Comparison of ENCODE assay signal across 21 cellular contexts in genomic region chr9:128266868-128267590, GRCh38. TPM values are rescaled to one million over a fixed set of nuclear protein-coding genes. Genes with fewer than 3 reads are reported as not detected.
A peak's percentile ranks its signal among the peaks of the same experiment; 100 is the strongest.
DNase-seq lines count a peak whose midpoint lies in the region; ATAC-seq, FAIRE-seq and TF ChIP-seq lines count a peak whose summit lies in the region.
"Had no signal": no experiment of that assay in that cellular context is flagged by ENCODE, and none has a peak within 500 bp of the region (broad histone marks: within the 10 kb centered on the region; RNA-seq: fewer than 3 reads in every experiment).

No MANE protein-coding gene starts in this region.

- H3K27ac Mint-ChIP-seq in astrocyte (ENCODE audit: unreplicated experiment): peak overlapping the region; percentile 62
- H3K27ac Mint-ChIP-seq: B cell; CD8-positive, alpha-beta T cell; GM23338; HFFc6 had no signal

- intact Hi-C loops in HepG2 (cut with micrococcal nuclease; ENCODE audit: unreplicated experiment) (no loop called here), right lobe of liver (cut with DNase I) (no loop called here)

- H4K20me1 ChIP-seq in HepG2 (ENCODE audit: insufficient read depth, low read length) (no peaks in the 10 kb centered on the region), astrocyte (ENCODE audit: insufficient read depth, low read length) (peaks cover 51% of the 10 kb centered on the region)

- no peaks in the 10 kb centered on the region for H3K4me1 Mint-ChIP-seq in astrocyte (ENCODE audit: low read depth, unreplicated experiment)
- H3K4me1 Mint-ChIP-seq: B cell, GM23338 had no signal

- H3K79me2 ChIP-seq in HepG2 (ENCODE audit: insufficient read depth, low read length) (no peaks in the 10 kb centered on the region), astrocyte (ENCODE audit: insufficient read depth, low read length) (peaks cover 19% of the 10 kb centered on the region)

- BruUV-seq in HepG2 (replicated peaks; lab: Mats Ljungman, UMichigan): no TSS peak

- no peaks in the 10 kb centered on the region for H3K4me1 ChIP-seq in HepG2 (ENCODE audit: insufficient read depth, low read length)
- H3K4me1 ChIP-seq in right lobe of liver: no peaks in the 10 kb centered on the region
- no peaks in the 10 kb centered on the region for H3K4me1 ChIP-seq in astrocyte (ENCODE audit: insufficient read depth, low read length)
- H3K4me1 ChIP-seq: BLaER1 treated with 17β-estradiol and CSF1 and Interleukin-3, amounts not matched to agents 10 nM and 100 nM had no signal

- H3K4me3 ChIP-seq in HepG2 (replicated peaks in 1 of 3; ENCODE audit: insufficient read depth in 1 of 3, low read depth in 2 of 3, low read length in 3 of 3) (no peak overlapping the region), right lobe of liver (no peak overlapping the region), astrocyte (ENCODE audit: insufficient read depth, low read depth, low read length) (no peak overlapping the region)
- H3K4me3 ChIP-seq: BLaER1 treated with 17β-estradiol and CSF1 and Interleukin-3, amounts not matched to agents 10 nM and 100 nM; GM23338 had no signal

- no peaks in the 10 kb centered on the region for H3K9me3 ChIP-seq in HepG2 (ENCODE audit: low read length)
- no peaks in the 10 kb centered on the region for H3K9me3 ChIP-seq in right lobe of liver
- no peaks in the 10 kb centered on the region for H3K9me3 ChIP-seq in astrocyte (ENCODE audit: insufficient read depth, low read depth, low read length)
- H3K9me3 ChIP-seq: BLaER1 treated with 17β-estradiol and CSF1 and Interleukin-3, amounts not matched to agents 10 nM and 100 nM had no signal

- H3K36me3 ChIP-seq in HepG2 (replicated peaks in 1 of 2; ENCODE audit: control insufficient read depth in 1 of 2, insufficient read depth in 2 of 2, low read length in 2 of 2) (peaks cover 17 to 67% of the 10 kb centered on the region in 2 experiments), right lobe of liver (peaks cover 0 to 35% (median 9%) of the 10 kb centered on the region in 4 donors), astrocyte (ENCODE audit: insufficient read depth, low read length) (peaks cover 50% of the 10 kb centered on the region)

- H3K9ac ChIP-seq in HepG2 (ENCODE audit: insufficient read depth, low read depth, low read length) (no peak overlapping the region), astrocyte (ENCODE audit: low read length) (no peak overlapping the region)
- H3K9ac ChIP-seq: BLaER1 treated with 17β-estradiol and CSF1 and Interleukin-3, amounts not matched to agents 10 nM and 100 nM had no signal

- H3K27me3 Mint-ChIP-seq in astrocyte (ENCODE audit: low read depth, unreplicated experiment): no peaks in the 10 kb centered on the region
- H3K27me3 Mint-ChIP-seq: B cell had no signal

- H2AFZ ChIP-seq in HepG2 (ENCODE audit: low read length) (no peak overlapping the region), astrocyte (ENCODE audit: low read depth, low read length) (no peak overlapping the region)
- H2AFZ ChIP-seq: GM23338 had no signal

- H3K4me2 ChIP-seq in HepG2 (ENCODE audit: low read depth, low read length) (no peak overlapping the region), astrocyte (ENCODE audit: low read length) (no peak overlapping the region)
- H3K4me2 ChIP-seq: BLaER1 treated with 17β-estradiol and CSF1 and Interleukin-3, amounts not matched to agents 10 nM and 100 nM; GM23338 had no signal

- TF ChIP-seq POLR2A in HepG2 (IDR thresholded peaks at IDR 0.05; ENCODE audit: insufficient read depth in 1 of 2, low read depth in 2 of 2, low read length in 2 of 2): no peak
- no peak for TF ChIP-seq POLR2A in right lobe of liver (IDR thresholded peaks at IDR 0.05)
- TF ChIP-seq POLR2A in erythroblast (IDR thresholded peaks at IDR 0.05; ENCODE audit: low read length): peak; percentile 18

- no peaks in the 10 kb centered on the region for H3K27me3 ChIP-seq in HepG2 (ENCODE audit: control insufficient read depth in 1 of 2, insufficient read depth in 2 of 2, low read length in 2 of 2)
- no peaks in the 10 kb centered on the region for H3K27me3 ChIP-seq in right lobe of liver
- H3K27me3 ChIP-seq in astrocyte (ENCODE audit: insufficient read depth, low read length): no peaks in the 10 kb centered on the region
- H3K27me3 ChIP-seq: BLaER1 treated with 17β-estradiol and CSF1 and Interleukin-3, amounts not matched to agents 10 nM and 100 nM had no signal

- H3K36me3 Mint-ChIP-seq in astrocyte (ENCODE audit: low read depth, unreplicated experiment): peaks cover 29% of the 10 kb centered on the region

- no peak for TF ChIP-seq EP300 in HepG2 (IDR thresholded peaks at IDR 0.05; ENCODE audit: low read depth in 2 of 2, low read length in 2 of 2)
- TF ChIP-seq EP300 in HepG2 (CRISPR knock-in tag; IDR thresholded peaks at IDR 0.05; ENCODE audit: borderline replicate concordance): no peak

- no peak for TF ChIP-seq RAD21 in HepG2 (CRISPR knock-in tag; IDR thresholded peaks at IDR 0.05)

- 97% methylated on average over 13 of the region's 15 CpGs for WGBS in HepG2 (ENCODE audit: low lambda C conversion rate)
- 82% methylated on average over 9 of the region's 15 CpGs for WGBS in right lobe of liver (ENCODE audit: insufficient coverage, low coverage, low lambda C conversion rate, missing lambda C conversion rate)

- peaks cover 2% of the 10 kb centered on the region for H3K9me3 Mint-ChIP-seq in astrocyte (ENCODE audit: unreplicated experiment)
- H3K9me3 Mint-ChIP-seq: CD8-positive, alpha-beta T cell; GM23338; HFFc6 had no signal

- TF ChIP-seq CTCF in HepG2 (CRISPR knock-in tag; IDR thresholded peaks at IDR 0.05) (no peak), right lobe of liver (IDR thresholded peaks at IDR 0.05) (no peak), astrocyte (IDR thresholded peaks at IDR 0.05; ENCODE audit: insufficient read depth, low read depth, low read length) (no peak)

- in situ Hi-C loops in HepG2 (cut with HindIII; ENCODE audit: extremely low pct_ligation_motif_present, low pct_unique_long_range_greater_than_20kb): no loop called here

- H3K27ac ChIP-seq in HepG2 (ENCODE audit: extremely low read length, insufficient read depth, low read length): no peak overlapping the region
- H3K27ac ChIP-seq in right lobe of liver: no peak overlapping the region
- no peak overlapping the region for H3K27ac ChIP-seq in astrocyte (ENCODE audit: low read depth, low read length)
- H3K27ac ChIP-seq: BLaER1 treated with 17β-estradiol and CSF1 and Interleukin-3, amounts not matched to agents 10 nM and 100 nM; HL-60 had no signal

- FAIRE-seq in HepG2 (lab: Jason Lieb, UNC) (no peak), astrocyte (lab: Jason Lieb, UNC) (no peak)
- FAIRE-seq: GM12891, GM18507 had no signal

- POLR2A ChIA-PET in HepG2 (lab: Yijun Ruan, JAX): interaction anchor here (1.3 kb wide), 2 partner anchors 9 to 15 kb away, joined by 3 to 4 read pairs; partner anchors contain the start of genes GOLGA2 and SWI5

- ATAC-seq in HepG2: no peak
- ATAC-seq in right lobe of liver: no peak
- ATAC-seq: CD8-positive, alpha-beta T cell; GM23338; HCT116 had no signal

- CTCF ChIA-PET in HepG2 (lab: Yijun Ruan, JAX; ENCODE audit: low intra/inter-chr PET ratio, low total read pairs): no interaction called here

- DNase-seq in HepG2 (ENCODE audit: low spot score): no peak
- no peak for DNase-seq in right lobe of liver
- no peak for DNase-seq in astrocyte (ENCODE audit: low read depth)
- DNase-seq in erythroblast (lab: John Stamatoyannopoulos, UW): no peak
- DNase-seq in DMS79 treated with DMSO at 0.1 percent for 48 hours (lab: John Stamatoyannopoulos, UW): no peak
- DNase-seq in kidney tubule cell (ENCODE audit: low spot score): no peak
- DNase-seq in NCI-H1436 (lab: John Stamatoyannopoulos, UW): no peak
- DNase-seq: Calu3; CD8-positive, alpha-beta T cell; DND-41; EL; H7; HFFc6; IMR-90 had no signal

- no peak overlapping the region for H3K4me3 Mint-ChIP-seq in astrocyte (ENCODE audit: unreplicated experiment)
- H3K4me3 Mint-ChIP-seq: B cell; CD8-positive, alpha-beta T cell; GM23338; HFFc6 had no signal

RNA-seq across cellular contexts. Expression of gene GOLGA2, which starts 8.8 kb away (rescaled TPM):
- total RNA-seq in HepG2 (2016; rRNA removed; fragmentation: Illumina TruSeq; extraction: Trizol): 35.4 and 45.8 TPM in 2 replicates
- 6.4 and 8.4 TPM in 2 replicates for total RNA-seq in HepG2 (2016; cell fraction: cytosol; rRNA removed; fragmentation: Illumina TruSeq; extraction: Trizol; ENCODE audit: low read depth)
- 31.1 and 49.9 TPM in 2 replicates for total RNA-seq in HepG2 (2016; cell fraction: insoluble cytoplasmic fraction; rRNA removed; fragmentation: Illumina TruSeq; extraction: Trizol)
- total RNA-seq in HepG2 (2016; cell fraction: membrane; rRNA removed; fragmentation: Illumina TruSeq; extraction: Trizol): 10.9 and 13.1 TPM in 2 replicates
- 42.8 and 46.0 TPM in 2 replicates for total RNA-seq in HepG2 (2016; cell fraction: nucleus; rRNA removed; fragmentation: Illumina TruSeq; extraction: Trizol)
- 43.0 and 45.3 TPM in 2 replicates for polyA plus RNA-seq in HepG2 (2011; rRNA removed)
- polyA plus RNA-seq in HepG2 (2011; cell fraction: cytosol; rRNA removed): 21.2 and 23.8 TPM in 2 replicates
- 61.8 and 75.6 TPM in 2 replicates for polyA plus RNA-seq in HepG2 (2011; cell fraction: nucleus; rRNA removed)
- polyA plus RNA-seq in HepG2 (2012): 38.1 and 47.2 TPM in 2 replicates
- polyA plus RNA-seq in HepG2 (2016; cell fraction: cytosol; fragmentation: Illumina TruSeq; extraction: Trizol; ENCODE audit: low read depth): 2.0 and 2.7 TPM in 2 replicates
- 30.5 and 39.7 TPM in 2 replicates for polyA plus RNA-seq in HepG2 (2016; cell fraction: insoluble cytoplasmic fraction; fragmentation: Illumina TruSeq; extraction: Trizol; ENCODE audit: low read depth)
- 4.6 and 5.4 TPM in 2 replicates for polyA plus RNA-seq in HepG2 (2016; cell fraction: membrane; fragmentation: Illumina TruSeq; extraction: Trizol; ENCODE audit: low read depth)
- polyA plus RNA-seq in HepG2 (2016; cell fraction: nucleus; fragmentation: Illumina TruSeq; extraction: Trizol; ENCODE audit: insufficient read depth, low read depth): 113 and 115 TPM in 2 replicates
- 35.4 and 37.7 TPM in 2 replicates for polyA minus RNA-seq in HepG2 (2011; rRNA and poly(A)+ RNA removed; ENCODE audit: low replicate concordance)
- 20.2 and 23.6 TPM in 2 replicates for polyA minus RNA-seq in HepG2 (2011; cell fraction: cytosol; rRNA and poly(A)+ RNA removed)
- 62.4 and 64.2 TPM in 2 replicates for polyA minus RNA-seq in HepG2 (2011; cell fraction: nucleus; rRNA and poly(A)+ RNA removed)
- 10 to 100 TPM; 25.0 to 53.0 (median 35.5) TPM for total RNA-seq in right lobe of liver
- total RNA-seq in astrocyte: 105 and 117 TPM in 2 replicates

RNA-seq across cellular contexts. Expression of gene SWI5, which starts 9.0 kb away (rescaled TPM):
- 39.2 and 46.5 TPM in 2 replicates for total RNA-seq in HepG2 (2016; rRNA removed; fragmentation: Illumina TruSeq; extraction: Trizol)
- total RNA-seq in HepG2 (2016; cell fraction: cytosol; rRNA removed; fragmentation: Illumina TruSeq; extraction: Trizol; ENCODE audit: low read depth): 10.4 and 11.6 TPM in 2 replicates
- 42.5 and 47.8 TPM in 2 replicates for total RNA-seq in HepG2 (2016; cell fraction: insoluble cytoplasmic fraction; rRNA removed; fragmentation: Illumina TruSeq; extraction: Trizol)
- 25.1 and 25.9 TPM in 2 replicates for total RNA-seq in HepG2 (2016; cell fraction: membrane; rRNA removed; fragmentation: Illumina TruSeq; extraction: Trizol)
- total RNA-seq in HepG2 (2016; cell fraction: nucleus; rRNA removed; fragmentation: Illumina TruSeq; extraction: Trizol): 15.1 and 18.1 TPM in 2 replicates
- 41.0 and 48.7 TPM in 2 replicates for polyA plus RNA-seq in HepG2 (2011; rRNA removed)
- polyA plus RNA-seq in HepG2 (2011; cell fraction: cytosol; rRNA removed): 45.9 and 57.9 TPM in 2 replicates
- 18.6 and 19.1 TPM in 2 replicates for polyA plus RNA-seq in HepG2 (2011; cell fraction: nucleus; rRNA removed)
- polyA plus RNA-seq in HepG2 (2012): 22.3 and 22.7 TPM in 2 replicates
- 16.0 and 21.0 TPM in 2 replicates for polyA plus RNA-seq in HepG2 (2016; cell fraction: cytosol; fragmentation: Illumina TruSeq; extraction: Trizol; ENCODE audit: low read depth)
- 58.7 and 61.9 TPM in 2 replicates for polyA plus RNA-seq in HepG2 (2016; cell fraction: insoluble cytoplasmic fraction; fragmentation: Illumina TruSeq; extraction: Trizol; ENCODE audit: low read depth)
- polyA plus RNA-seq in HepG2 (2016; cell fraction: membrane; fragmentation: Illumina TruSeq; extraction: Trizol; ENCODE audit: low read depth): 28.9 and 29.7 TPM in 2 replicates
- 30.7 and 35.4 TPM in 2 replicates for polyA plus RNA-seq in HepG2 (2016; cell fraction: nucleus; fragmentation: Illumina TruSeq; extraction: Trizol; ENCODE audit: insufficient read depth, low read depth)
- polyA minus RNA-seq in HepG2 (2011; rRNA and poly(A)+ RNA removed; ENCODE audit: low replicate concordance): 15.4 and 63.7 TPM in 2 replicates
- 4.9 and 5.7 TPM in 2 replicates for polyA minus RNA-seq in HepG2 (2011; cell fraction: cytosol; rRNA and poly(A)+ RNA removed)
- 6.8 and 9.6 TPM in 2 replicates for polyA minus RNA-seq in HepG2 (2011; cell fraction: nucleus; rRNA and poly(A)+ RNA removed)
- total RNA-seq in right lobe of liver: 10 to 100 TPM; 10.8 to 17.3 (median 14.3) TPM
- 29.2 and 30.8 TPM in 2 replicates for total RNA-seq in astrocyte

RNA-seq across cellular contexts. Expression of gene TRUB2, which starts 55.2 kb away (rescaled TPM):
- total RNA-seq in HepG2 (2016; rRNA removed; fragmentation: Illumina TruSeq; extraction: Trizol): 41.2 and 57.8 TPM in 2 replicates
- total RNA-seq in HepG2 (2016; cell fraction: cytosol; rRNA removed; fragmentation: Illumina TruSeq; extraction: Trizol; ENCODE audit: low read depth): 10.4 and 12.1 TPM in 2 replicates
- total RNA-seq in HepG2 (2016; cell fraction: insoluble cytoplasmic fraction; rRNA removed; fragmentation: Illumina TruSeq; extraction: Trizol): 45.4 and 61.4 TPM in 2 replicates
- total RNA-seq in HepG2 (2016; cell fraction: membrane; rRNA removed; fragmentation: Illumina TruSeq; extraction: Trizol): 14.0 and 15.7 TPM in 2 replicates
- 16.3 and 19.3 TPM in 2 replicates for total RNA-seq in HepG2 (2016; cell fraction: nucleus; rRNA removed; fragmentation: Illumina TruSeq; extraction: Trizol)
- polyA plus RNA-seq in HepG2 (2011; rRNA removed): 22.3 and 26.5 TPM in 2 replicates
- 15.5 and 18.8 TPM in 2 replicates for polyA plus RNA-seq in HepG2 (2011; cell fraction: cytosol; rRNA removed)
- polyA plus RNA-seq in HepG2 (2011; cell fraction: nucleus; rRNA removed): 10.4 and 11.9 TPM in 2 replicates
- polyA plus RNA-seq in HepG2 (2012): 17.0 and 18.3 TPM in 2 replicates
- 8.5 and 10.6 TPM in 2 replicates for polyA plus RNA-seq in HepG2 (2016; cell fraction: cytosol; fragmentation: Illumina TruSeq; extraction: Trizol; ENCODE audit: low read depth)
- polyA plus RNA-seq in HepG2 (2016; cell fraction: insoluble cytoplasmic fraction; fragmentation: Illumina TruSeq; extraction: Trizol; ENCODE audit: low read depth): 47.4 and 47.7 TPM in 2 replicates
- 9.1 and 10.5 TPM in 2 replicates for polyA plus RNA-seq in HepG2 (2016; cell fraction: membrane; fragmentation: Illumina TruSeq; extraction: Trizol; ENCODE audit: low read depth)
- 23.3 and 26.5 TPM in 2 replicates for polyA plus RNA-seq in HepG2 (2016; cell fraction: nucleus; fragmentation: Illumina TruSeq; extraction: Trizol; ENCODE audit: insufficient read depth, low read depth)
- 28.6 and 113 TPM in 2 replicates for polyA minus RNA-seq in HepG2 (2011; rRNA and poly(A)+ RNA removed; ENCODE audit: low replicate concordance)
- 18.2 and 21.4 TPM in 2 replicates for polyA minus RNA-seq in HepG2 (2011; cell fraction: cytosol; rRNA and poly(A)+ RNA removed)
- 12.0 and 13.4 TPM in 2 replicates for polyA minus RNA-seq in HepG2 (2011; cell fraction: nucleus; rRNA and poly(A)+ RNA removed)
- 10 to 100 TPM; 16.7 to 35.5 (median 24.5) TPM for total RNA-seq in right lobe of liver
- 26.6 and 27.9 TPM in 2 replicates for total RNA-seq in astrocyte

RNA-seq across cellular contexts. Expression of gene COQ4, which starts 55.6 kb away (rescaled TPM):
- total RNA-seq in HepG2 (2016; rRNA removed; fragmentation: Illumina TruSeq; extraction: Trizol) (16.2 and 26.1 TPM in 2 replicates), right lobe of liver (10 to 100 TPM; 22.3 to 67.5 (median 30.3) TPM), astrocyte (31.4 and 31.5 TPM in 2 replicates)
- total RNA-seq in HepG2 (2016; cell fraction: cytosol; rRNA removed; fragmentation: Illumina TruSeq; extraction: Trizol; ENCODE audit: low read depth): 11.9 and 18.5 TPM in 2 replicates
- total RNA-seq in HepG2 (2016; cell fraction: insoluble cytoplasmic fraction; rRNA removed; fragmentation: Illumina TruSeq; extraction: Trizol): 14.1 and 27.2 TPM in 2 replicates
- 20.4 and 27.0 TPM in 2 replicates for total RNA-seq in HepG2 (2016; cell fraction: membrane; rRNA removed; fragmentation: Illumina TruSeq; extraction: Trizol)
- 19.9 and 21.8 TPM in 2 replicates for total RNA-seq in HepG2 (2016; cell fraction: nucleus; rRNA removed; fragmentation: Illumina TruSeq; extraction: Trizol)
- 36.0 and 37.5 TPM in 2 replicates for polyA plus RNA-seq in HepG2 (2011; rRNA removed)
- polyA plus RNA-seq in HepG2 (2011; cell fraction: cytosol; rRNA removed): 22.7 and 32.6 TPM in 2 replicates
- 80.9 and 82.1 TPM in 2 replicates for polyA plus RNA-seq in HepG2 (2011; cell fraction: nucleus; rRNA removed)
- polyA plus RNA-seq in HepG2 (2012): 17.6 and 19.0 TPM in 2 replicates
- polyA plus RNA-seq in HepG2 (2016; cell fraction: cytosol; fragmentation: Illumina TruSeq; extraction: Trizol; ENCODE audit: low read depth): 18.0 and 23.7 TPM in 2 replicates
- polyA plus RNA-seq in HepG2 (2016; cell fraction: insoluble cytoplasmic fraction; fragmentation: Illumina TruSeq; extraction: Trizol; ENCODE audit: low read depth): 17.7 and 21.6 TPM in 2 replicates
- 21.8 and 28.2 TPM in 2 replicates for polyA plus RNA-seq in HepG2 (2016; cell fraction: membrane; fragmentation: Illumina TruSeq; extraction: Trizol; ENCODE audit: low read depth)
- polyA plus RNA-seq in HepG2 (2016; cell fraction: nucleus; fragmentation: Illumina TruSeq; extraction: Trizol; ENCODE audit: insufficient read depth, low read depth): 60.0 and 62.1 TPM in 2 replicates
- polyA minus RNA-seq in HepG2 (2011; rRNA and poly(A)+ RNA removed; ENCODE audit: low replicate concordance): 45.1 and 143 TPM in 2 replicates
- 10.4 and 12.0 TPM in 2 replicates for polyA minus RNA-seq in HepG2 (2011; cell fraction: cytosol; rRNA and poly(A)+ RNA removed)
- 38.2 and 49.6 TPM in 2 replicates for polyA minus RNA-seq in HepG2 (2011; cell fraction: nucleus; rRNA and poly(A)+ RNA removed)
